Comparison of ENCODE assay signal across 18 cellular contexts in the genomic region with DNA sequence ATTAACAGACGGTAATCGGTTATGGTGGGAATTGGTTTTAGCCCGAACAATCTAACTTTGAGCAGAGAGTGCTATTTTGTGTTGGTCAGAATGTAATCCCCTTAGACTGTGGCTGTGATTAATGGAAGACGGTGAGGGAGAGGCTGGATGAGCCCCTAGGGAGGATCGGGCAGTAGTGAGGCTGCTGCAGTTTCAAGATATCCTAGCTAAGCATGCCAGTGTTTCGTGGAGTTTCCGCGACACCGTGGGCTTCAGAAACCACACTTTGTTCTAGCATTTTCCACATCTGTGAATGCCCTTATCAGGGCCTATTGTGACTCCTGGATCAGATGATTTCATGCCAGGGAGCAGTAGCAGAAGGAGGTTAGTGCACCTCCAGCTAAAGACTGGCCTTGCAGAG.
"Had no signal": no experiment of that assay in that cellular context is flagged by ENCODE, and none has a peak within 500 bp of the region (broad histone marks: within the 10 kb centered on the region; RNA-seq: fewer than 3 reads in every experiment).

No MANE protein-coding gene starts in this region.

- DNase-seq: cerebellar nuclear complex; foreskin melanocyte; heart right ventricle; hypothalamus; immature natural killer cell; naive thymus-derived CD4-positive, alpha-beta T cell; ovary; right cardiac atrium; stimulated activated CD4-positive, alpha-beta T cell treated with anti-CD3 and anti-CD28 coated beads, Interleukin-4, amount 100 ng/mL, for 1 hour; stimulated activated CD8-positive, alpha-beta memory T cell treated with anti-CD3 and anti-CD28 coated beads, Interleukin-4, amount 100 ng/mL, for 48 hours; stimulated activated naive CD8-positive, alpha-beta T cell treated with anti-CD3 and anti-CD28 coated beads, Interleukin-15, Interleukin-2, amounts not matched to agents 100 U/mL and 50 U/mL, for 24 hours; thyroid gland had no signal

- H3K27ac Mint-ChIP-seq: dendritic cell treated with granulocyte-macrophage colony-stimulating factor and Interleukin-4, amounts not matched to agents 40 ng/mL and 50 ng/mL, for 4 days; immature natural killer cell; naive thymus-derived CD4-positive, alpha-beta T cell; stimulated activated effector memory CD8-positive, alpha-beta T cell treated with anti-CD3 and anti-CD28 coated beads, Interleukin-12 subunit alpha, Interleukin-12 subunit beta, amount 100 ng/mL, for 72 hours; type B pancreatic cell had no signal

- H3K4me1 Mint-ChIP-seq: immature natural killer cell; naive thymus-derived CD4-positive, alpha-beta T cell; stimulated activated effector memory CD8-positive, alpha-beta T cell treated with anti-CD3 and anti-CD28 coated beads, Interleukin-12 subunit alpha, Interleukin-12 subunit beta, amount 100 ng/mL, for 72 hours had no signal

- H3K27me3 Mint-ChIP-seq: dendritic cell treated with granulocyte-macrophage colony-stimulating factor and Interleukin-4, amounts not matched to agents 40 ng/mL and 50 ng/mL, for 4 days; naive thymus-derived CD4-positive, alpha-beta T cell had no signal

- H3K27me3 ChIP-seq: heart right ventricle, ovary, suprapubic skin, thyroid gland, vagina had no signal

- H3K36me3 Mint-ChIP-seq: immature natural killer cell; naive thymus-derived CD4-positive, alpha-beta T cell; stimulated activated effector memory CD8-positive, alpha-beta T cell treated with anti-CD3 and anti-CD28 coated beads, Interleukin-12 subunit alpha, Interleukin-12 subunit beta, amount 100 ng/mL, for 72 hours; type B pancreatic cell had no signal

- H3K4me3 ChIP-seq: heart right ventricle, ovary, suprapubic skin, thyroid gland, vagina had no signal

- H3K4me1 ChIP-seq: suprapubic skin, thyroid gland, vagina had no signal

- H3K9me3 Mint-ChIP-seq: dendritic cell treated with granulocyte-macrophage colony-stimulating factor and Interleukin-4, amounts not matched to agents 40 ng/mL and 50 ng/mL, for 4 days; immature natural killer cell; neural crest cell; stimulated activated effector memory CD8-positive, alpha-beta T cell treated with anti-CD3 and anti-CD28 coated beads, Interleukin-12 subunit alpha, Interleukin-12 subunit beta, amount 100 ng/mL, for 72 hours; type B pancreatic cell had no signal

- H3K36me3 ChIP-seq: heart right ventricle, ovary, suprapubic skin, thyroid gland, vagina had no signal

- H3K4me3 Mint-ChIP-seq: dendritic cell treated with granulocyte-macrophage colony-stimulating factor and Interleukin-4, amounts not matched to agents 40 ng/mL and 50 ng/mL, for 4 days; immature natural killer cell; naive thymus-derived CD4-positive, alpha-beta T cell; neural crest cell; stimulated activated effector memory CD8-positive, alpha-beta T cell treated with anti-CD3 and anti-CD28 coated beads, Interleukin-12 subunit alpha, Interleukin-12 subunit beta, amount 100 ng/mL, for 72 hours; type B pancreatic cell had no signal

- H3K27ac ChIP-seq: ovary, suprapubic skin, thyroid gland, vagina had no signal

- ATAC-seq: naive thymus-derived CD4-positive, alpha-beta T cell; right cardiac atrium; stimulated activated effector memory CD8-positive, alpha-beta T cell treated with anti-CD3 and anti-CD28 coated beads, Interleukin-12 subunit alpha, Interleukin-12 subunit beta, amount 100 ng/mL, for 72 hours; stimulated activated naive CD8-positive, alpha-beta T cell treated with anti-CD3 and anti-CD28 coated beads, Interleukin-15, Interleukin-2, amounts not matched to agents 100 U/mL and 50 U/mL, for 24 hours had no signal

- H3K9me3 ChIP-seq: heart right ventricle, ovary, suprapubic skin, thyroid gland, vagina had no signal
